26 cellular contexts compared by ENCODE assay signal in genomic region chr10:50883624-50884023, GRCh38. TPM values are rescaled to one million over a fixed set of nuclear protein-coding genes. Genes with fewer than 3 reads are reported as not detected.
DNase-seq lines count a peak whose midpoint lies in the region; ATAC-seq, FAIRE-seq and TF ChIP-seq lines count a peak whose summit lies in the region.
"Had no signal": no experiment of that assay in that cellular context is flagged by ENCODE, and none has a peak within 500 bp of the region (broad histone marks: within the 10 kb centered on the region; RNA-seq: fewer than 3 reads in every experiment).

No MANE protein-coding gene starts in this region.

- H3K36me3 ChIP-seq in pancreas = no peaks in the 10 kb centered on the region
- H3K36me3 ChIP-seq: BLaER1 treated with 17β-estradiol and CSF1 and Interleukin-3, amounts not matched to agents 10 nM and 100 nM; Peyer's patch had no signal

- peak overlapping the region in 2 of 4 donors; percentile 21 to 39 for H3K4me3 ChIP-seq in pancreas
- H3K4me3 ChIP-seq: BLaER1 treated with 17β-estradiol and CSF1 and Interleukin-3, amounts not matched to agents 10 nM and 100 nM; GM12878; GM23338 had no signal

- ATAC-seq in left lobe of liver = peak; percentile 65
- peak; percentile 65 to 79 (median 75) for ATAC-seq in pancreas
- ATAC-seq in GM21717 (IDR thresholded peaks at IDR 0.05; ENCODE audit: unreplicated experiment) = no peak
- ATAC-seq: GM12878, GM23338, SK-N-SH treated with all-trans-retinoic acid at 6 μM for 48 hours had no signal

- no peaks in the 10 kb centered on the region for H3K27me3 ChIP-seq in pancreas
- H3K27me3 ChIP-seq: BLaER1 treated with 17β-estradiol and CSF1 and Interleukin-3, amounts not matched to agents 10 nM and 100 nM; Peyer's patch had no signal

- H3K9me3 ChIP-seq in pancreas = no peaks in the 10 kb centered on the region
- H3K9me3 ChIP-seq: Peyer's patch had no signal

- no peak for FAIRE-seq in pancreas (lab: Jason Lieb, UNC)
- FAIRE-seq: D721Med, GM12878 had no signal

- in situ Hi-C loops in G401 (cut with HindIII; ENCODE audit: low sequenced_read_pairs) = no loop called here

- H3K27ac ChIP-seq in pancreas = peak overlapping the region in 3 of 4 donors; percentile 6 to 50 (median 16)
- H3K27ac ChIP-seq: BLaER1 treated with 17β-estradiol and CSF1 and Interleukin-3, amounts not matched to agents 10 nM and 100 nM; HL-60; Peyer's patch had no signal

- CTCF ChIA-PET in GM10248 (lab: Yijun Ruan, JAX) = no interaction called here

- TF ChIP-seq CTCF in pancreas (IDR thresholded peaks at IDR 0.05) = no peak
- no peak for TF ChIP-seq CTCF in GM10248 (IDR thresholded peaks at IDR 0.05; ENCODE audit: control extremely low read depth, extremely low read depth, low read depth, missing control alignments)

- DNase-seq in NCI-H526 (lab: John Stamatoyannopoulos, UW) (peak; percentile 2 to 5), NCI-H526 treated with DMSO at 0.1 percent for 48 hours (lab: John Stamatoyannopoulos, UW) (no peak), left lobe of liver (ENCODE audit: low spot score) (no peak), pancreas (peak in 1 of 6 donors; percentile 24), G401 (ENCODE audit: low spot score) (no peak), GM10248 (ENCODE audit: extremely low spot score) (no peak), GOT3 (lab: John Stamatoyannopoulos, UW) (no peak)
- DNase-seq: 8988T; CD4-positive, alpha-beta memory T cell; EL; HCEC 1CT; KG1; NCI-H1092; NCI-H1436; NCI-H187 treated with DMSO at 0.1 percent for 48 hours; NCI-H226; NCI-H510A treated with DMSO at 0.1 percent for 48 hours; Peyer's patch had no signal

- 18 to 31% methylated on average over 5 of the region's 5 CpGs for WGBS in pancreas, 2 donors

- intact Hi-C loops in pancreas (cut with DNase I) = no loop called here

- POLR2A ChIA-PET in GM10248 (lab: Yijun Ruan, JAX) = no interaction called here

- peaks cover 14 to 23% (median 16%) of the 10 kb centered on the region in 3 donors for H3K4me1 ChIP-seq in pancreas

RNA-seq across cellular contexts. Expression of gene A1CF, which starts 1.8 kb away (rescaled TPM):
- total RNA-seq in left lobe of liver (213 TPM), pancreas (10 to 100 TPM; 10.3 to 20.3 (median 15.6) TPM)
- 1 to 10 TPM; 4.0 to 8.3 TPM for polyA plus RNA-seq in pancreas
- total RNA-seq in G401 (2014; rRNA removed; shearing (Covaris generic)) = 4.7 and 4.9 TPM in 2 replicates
- total RNA-seq: CD4-positive, alpha-beta memory T cell; GM23338; OCI-LY7 had no signal
- polyA plus RNA-seq: CD4-positive, alpha-beta memory T cell; GM12878 had no signal

Comparison
In these comparisons a context has a peak if more than half of its experiments do, and no peak if none do; other contexts are left out.
1. DNase-seq: peak in NCI-H526 (2 of 2); none in NCI-H526 treated with DMSO at 0.1 percent for 48 hours (single experiment), left lobe of liver (single experiment), G401 (single experiment), GM10248 (single experiment) and GOT3 (single experiment).
2. RNA of gene A1CF, which starts 1.8 kb away (total RNA-seq): 213 TPM in left lobe of liver (single experiment); 10.3 to 20.3 TPM in pancreas and 4.7 to 4.9 TPM in G401; every median in the first group is over 10 times any median in the second.